8 cellular contexts compared by ENCODE assay signal in the genomic region with DNA sequence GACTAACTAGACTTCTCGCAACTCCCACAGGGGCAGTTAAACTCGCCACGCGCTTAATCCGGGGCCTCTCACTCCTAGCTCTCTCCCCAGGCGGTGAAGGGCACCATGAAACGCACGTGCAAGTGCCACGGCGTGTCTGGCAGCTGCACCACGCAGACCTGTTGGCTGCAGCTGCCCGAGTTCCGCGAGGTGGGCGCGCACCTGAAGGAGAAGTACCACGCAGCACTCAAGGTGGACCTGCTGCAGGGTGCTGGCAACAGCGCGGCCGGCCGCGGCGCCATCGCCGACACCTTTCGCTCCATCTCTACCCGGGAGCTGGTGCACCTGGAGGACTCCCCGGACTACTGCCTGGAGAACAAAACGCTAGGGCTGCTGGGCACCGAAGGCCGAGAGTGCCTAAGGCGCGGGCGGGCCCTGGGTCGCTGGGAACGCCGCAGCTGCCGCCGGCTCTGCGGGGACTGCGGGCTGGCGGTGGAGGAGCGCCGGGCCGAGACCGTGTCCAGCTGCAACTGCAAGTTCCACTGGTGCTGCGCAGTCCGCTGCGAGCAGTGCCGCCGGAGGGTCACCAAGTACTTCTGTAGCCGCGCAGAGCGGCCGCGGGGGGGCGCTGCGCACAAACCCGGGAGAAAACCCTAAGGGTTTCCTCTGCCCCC. TPM values are rescaled to one million over a fixed set of nuclear protein-coding genes. Genes with fewer than 3 reads are reported as not detected.
DNase-seq lines count a peak whose midpoint lies in the region; ATAC-seq and TF ChIP-seq lines count a peak whose summit lies in the region.

No MANE protein-coding gene starts in this region.

- DNase-seq in RPMI7951 (ENCODE audit: low read depth) (peak; percentile 22), fibroblast of villous mesenchyme (ENCODE audit: low read depth) (peak; percentile 79)
- peak; percentile 88 for DNase-seq in activated effector memory CD4-positive, alpha-beta T cell treated with anti-CD3 and anti-CD28 coated beads, Interleukin-2, amount 50 U/mL, for 16 hours
- DNase-seq in natural killer cell treated with Interleukin-12 subunit alpha and Interleukin-12 subunit beta and Interleukin-15 and Interleukin-18, amount 100 ng/mL, for 72 hours (ENCODE audit: low spot score) = no peak
- DNase-seq in stimulated activated naive CD4-positive, alpha-beta T cell (lab: John Stamatoyannopoulos, UW) = peak; percentile 19 to 84 (median 60)

- H3K27me3 Mint-ChIP-seq in IgD-negative memory B cell = peaks cover 14% of the 10 kb centered on the region
- peaks cover 31 to 36% of the 10 kb centered on the region in 2 donors for H3K27me3 Mint-ChIP-seq in natural killer cell treated with Interleukin-12 subunit alpha and Interleukin-12 subunit beta and Interleukin-15 and Interleukin-18, amount 100 ng/mL, for 72 hours

- H3K4me1 Mint-ChIP-seq in IgD-negative memory B cell = peaks cover 3 to 9% (median 6%) of the 10 kb centered on the region in 3 donors
- peaks cover 14 to 17% of the 10 kb centered on the region in 2 donors for H3K4me1 Mint-ChIP-seq in natural killer cell treated with Interleukin-12 subunit alpha and Interleukin-12 subunit beta and Interleukin-15 and Interleukin-18, amount 100 ng/mL, for 72 hours (ENCODE audit: low read depth in 2 of 2)

- ATAC-seq in GM18502 (IDR thresholded peaks at IDR 0.05; ENCODE audit: poor library complexity, unreplicated experiment) = peak; percentile 34
- ATAC-seq in natural killer cell treated with Interleukin-12 subunit alpha and Interleukin-12 subunit beta and Interleukin-15 and Interleukin-18, amount 100 ng/mL, for 72 hours = peak; percentile 76 to 77
- no peak for ATAC-seq in HG02970 (IDR thresholded peaks at IDR 0.05; ENCODE audit: low FRiP score, unreplicated experiment)

- H3K36me3 Mint-ChIP-seq in IgD-negative memory B cell = peaks cover 9% of the 10 kb centered on the region
- no peaks in the 10 kb centered on the region for H3K36me3 Mint-ChIP-seq in natural killer cell treated with Interleukin-12 subunit alpha and Interleukin-12 subunit beta and Interleukin-15 and Interleukin-18, amount 100 ng/mL, for 72 hours

- H3K4me3 ChIP-seq in fibroblast of villous mesenchyme (ENCODE audit: low read depth, low read length) = peak overlapping the region; percentile 62

- peak; percentile 86 for TF ChIP-seq CTCF in fibroblast of villous mesenchyme (IDR thresholded peaks at IDR 0.05; ENCODE audit: insufficient read depth, low read depth, low read length)

- H3K4me3 Mint-ChIP-seq in IgD-negative memory B cell = peak overlapping the region; percentile 8 to 90 (median 84)
- H3K4me3 Mint-ChIP-seq in natural killer cell treated with Interleukin-12 subunit alpha and Interleukin-12 subunit beta and Interleukin-15 and Interleukin-18, amount 100 ng/mL, for 72 hours = peak overlapping the region; percentile 83

- peaks cover 0 to 2% (median 2%) of the 10 kb centered on the region in 3 donors for H3K9me3 Mint-ChIP-seq in IgD-negative memory B cell
- H3K9me3 Mint-ChIP-seq in natural killer cell treated with Interleukin-12 subunit alpha and Interleukin-12 subunit beta and Interleukin-15 and Interleukin-18, amount 100 ng/mL, for 72 hours = no peaks in the 10 kb centered on the region

- peak overlapping the region in 1 of 3 donors; percentile 80 for H3K27ac Mint-ChIP-seq in IgD-negative memory B cell
- no peak overlapping the region for H3K27ac Mint-ChIP-seq in natural killer cell treated with Interleukin-12 subunit alpha and Interleukin-12 subunit beta and Interleukin-15 and Interleukin-18, amount 100 ng/mL, for 72 hours

RNA-seq across cellular contexts. Expression of a gene that starts 19.5 kb away (rescaled TPM):
- not detected for polyA plus RNA-seq in IgD-negative memory B cell
- total RNA-seq in RPMI7951 (2014; rRNA removed; shearing (Covaris generic)) = not detected in 2 replicates
- not detected in 2 replicates for total RNA-seq in fibroblast of villous mesenchyme
- not detected for total RNA-seq in natural killer cell treated with Interleukin-12 subunit alpha and Interleukin-12 subunit beta and Interleukin-15 and Interleukin-18, amount 100 ng/mL, for 72 hours

RNA-seq across cellular contexts. Expression of a gene that starts 37.4 kb away (rescaled TPM):
- 0.13 TPM for polyA plus RNA-seq in IgD-negative memory B cell
- total RNA-seq in RPMI7951 (2014; rRNA removed; shearing (Covaris generic)) = 0.10 and 0.24 TPM in 2 replicates
- 2.6 and 3.9 TPM in 2 replicates for total RNA-seq in fibroblast of villous mesenchyme
- 10 to 100 TPM; 22.7 to 62.2 TPM for total RNA-seq in natural killer cell treated with Interleukin-12 subunit alpha and Interleukin-12 subunit beta and Interleukin-15 and Interleukin-18, amount 100 ng/mL, for 72 hours

RNA-seq across cellular contexts. Expression of a gene that starts 47.4 kb away (rescaled TPM):
- 353 TPM for polyA plus RNA-seq in IgD-negative memory B cell
- 189 and 282 TPM in 2 replicates for total RNA-seq in RPMI7951 (2014; rRNA removed; shearing (Covaris generic))
- total RNA-seq in fibroblast of villous mesenchyme = 109 and 162 TPM in 2 replicates
- total RNA-seq in natural killer cell treated with Interleukin-12 subunit alpha and Interleukin-12 subunit beta and Interleukin-15 and Interleukin-18, amount 100 ng/mL, for 72 hours = 100 to 1,000 TPM; 165 to 209 TPM

RNA-seq across cellular contexts. Expression of a gene that starts 53.4 kb away (rescaled TPM):
- 26.7 TPM for polyA plus RNA-seq in IgD-negative memory B cell
- total RNA-seq in RPMI7951 (2014; rRNA removed; shearing (Covaris generic)) = 4.1 and 5.0 TPM in 2 replicates
- 13.9 and 14.2 TPM in 2 replicates for total RNA-seq in fibroblast of villous mesenchyme
- total RNA-seq in natural killer cell treated with Interleukin-12 subunit alpha and Interleukin-12 subunit beta and Interleukin-15 and Interleukin-18, amount 100 ng/mL, for 72 hours = 10 to 100 TPM; 49.2 to 57.6 TPM
